ENCODE assay signal across 10 cellular contexts in genomic region chr1:8137406-8138244, GRCh38.
DNase-seq lines count a peak whose midpoint lies in the region; ATAC-seq and TF ChIP-seq lines count a peak whose summit lies in the region.
"Had no signal": no experiment of that assay in that cellular context is flagged by ENCODE, and none has a peak within 500 bp of the region (broad histone marks: within the 10 kb centered on the region; RNA-seq: fewer than 3 reads in every experiment).

No MANE protein-coding gene starts in this region.

- H3K27me3 ChIP-seq in adrenal gland (no peaks in the 10 kb centered on the region), heart left ventricle (no peaks in the 10 kb centered on the region)

- H3K36me3 ChIP-seq in adrenal gland (replicated peaks in 1 of 2) (no peaks in the 10 kb centered on the region), heart left ventricle (no peaks in the 10 kb centered on the region)

- DNase-seq in G401 (ENCODE audit: low spot score) (peak; percentile 80), adrenal gland (peak; percentile 47 to 83 (median 65)), heart left ventricle (peak in 4 of 5 donors; percentile 40 to 50 (median 46)), sciatic nerve (ENCODE audit: low spot score) (no peak), DMS153 treated with DMSO at 0.1 percent for 48 hours (lab: John Stamatoyannopoulos, UW; ENCODE audit: unreplicated experiment) (no peak)
- no peak for DNase-seq in activated CD4-positive, alpha-beta T cell treated with anti-CD3 and anti-CD28 coated beads for 48 hours
- DNase-seq: activated naive CD8-positive, alpha-beta T cell treated with anti-CD3 and anti-CD28 coated beads, Interleukin-2, amount 10 ng/mL, durations not matched to agents 7 days and 5 days; naive B cell had no signal

- in situ Hi-C loops in G401 (cut with HindIII; ENCODE audit: low sequenced_read_pairs), result no loop called here

- 27 to 32% (median 30%) methylated on average over 13 to 14 of the region's 14 CpGs for WGBS in adrenal gland, 4 donors
- WGBS in heart left ventricle, 4 donors, result 40 to 67% (median 64%) methylated on average over 14 of the region's 14 CpGs

- TF ChIP-seq POLR2A in adrenal gland (IDR thresholded peaks at IDR 0.05) (peak in 1 of 2 donors; percentile 58), heart left ventricle (IDR thresholded peaks at IDR 0.05) (no peak)

- intact Hi-C loops in adrenal gland (cut with DNase I) (no loop called here), heart left ventricle (cut with DNase I) (loop anchor here in 1 of 10 donors (10.0 kb wide), 1 partner anchor 93 kb away; no protein-coding TSS in a partner anchor), sciatic nerve (cut with DNase I) (no loop called here)

- H3K27ac ChIP-seq in adrenal gland (peak overlapping the region in 4 of 5 donors; percentile 17 to 89 (median 78)), heart left ventricle (peak overlapping the region in 11 of 12 donors; percentile 37 to 79 (median 51))

- ATAC-seq in heart left ventricle (peak; percentile 15 to 77 (median 68)), sciatic nerve (peak; percentile 70), GM21737 (IDR thresholded peaks at IDR 0.05; ENCODE audit: unreplicated experiment) (no peak), HG02870 (IDR thresholded peaks at IDR 0.05; ENCODE audit: unreplicated experiment) (no peak)

- no peak for TF ChIP-seq CTCF in adrenal gland (IDR thresholded peaks at IDR 0.05)
- TF ChIP-seq CTCF in heart left ventricle (IDR thresholded peaks at IDR 0.05), result no peak

- H3K4me1 ChIP-seq in adrenal gland (replicated peaks in 1 of 2) (peaks cover 33 to 41% of the 10 kb centered on the region in 2 donors), heart left ventricle (peaks cover 0 to 32% (median 9%) of the 10 kb centered on the region in 12 donors)

- H3K4me3 ChIP-seq in adrenal gland (peak overlapping the region in 1 of 4 donors; percentile 18), heart left ventricle (peak overlapping the region in 2 of 12 donors; percentile 1 to 21)

- H3K9me3 ChIP-seq in adrenal gland (replicated peaks in 1 of 3), result no peaks in the 10 kb centered on the region
- H3K9me3 ChIP-seq in heart left ventricle, result no peaks in the 10 kb centered on the region

Comparison
In these comparisons a context has a peak if more than half of its experiments do, and no peak if none do; other contexts are left out.
1. DNase-seq: peak in G401 (single experiment), adrenal gland (7 of 7) and heart left ventricle (4 of 5); none in sciatic nerve (single experiment), activated CD4-positive, alpha-beta T cell treated with anti-CD3 and anti-CD28 coated beads for 48 hours (single experiment) and DMS153 treated with DMSO at 0.1 percent for 48 hours (single experiment).
2. ATAC-seq: peak in heart left ventricle (4 of 4) and sciatic nerve (single experiment); none in GM21737 (single experiment) and HG02870 (single experiment).